15 cellular contexts compared by ENCODE assay signal in the genomic region with DNA sequence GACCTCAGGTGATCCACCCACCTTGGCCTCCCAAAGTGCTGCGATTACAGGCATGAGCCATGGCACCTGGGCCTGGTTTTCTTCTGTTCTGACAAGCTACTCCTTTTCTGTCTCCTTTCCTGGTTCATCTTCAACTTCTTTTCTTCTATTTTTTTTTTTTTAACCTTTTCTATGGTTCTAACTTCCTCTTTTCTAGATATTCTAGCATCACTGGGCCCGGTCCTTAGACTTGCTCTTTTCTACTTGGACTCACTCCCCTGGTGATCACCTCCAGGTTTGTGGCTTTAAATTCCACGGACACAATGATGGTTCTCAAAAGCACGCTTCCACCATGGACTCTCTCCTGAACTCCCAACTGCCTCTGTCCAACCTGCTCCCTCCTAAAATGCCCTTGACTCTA. TPM values are rescaled to one million over a fixed set of nuclear protein-coding genes. Genes with fewer than 3 reads are reported as not detected.
DNase-seq lines count a peak whose midpoint lies in the region; ATAC-seq and TF ChIP-seq lines count a peak whose summit lies in the region.
"Had no signal": no experiment of that assay in that cellular context is flagged by ENCODE, and none has a peak within 500 bp of the region (broad histone marks: within the 10 kb centered on the region; RNA-seq: fewer than 3 reads in every experiment).

No MANE protein-coding gene starts in this region.

- H3K4me3 Mint-ChIP-seq in activated naive CD4-positive, alpha-beta T cell treated with anti-CD3 and anti-CD28 coated beads, Interleukin-2, amount 10 ng/mL, durations not matched to agents 7 days and 5 days = peak overlapping the region; percentile 13
- H3K4me3 Mint-ChIP-seq in activated T-helper 1 cell treated with anti-CD3 and anti-CD28 coated beads, Interleukin-12 subunit alpha, Interleukin-12 subunit beta, Interleukin-2, Interleukin-4 antibody, amounts not matched to agents 30 ng/mL and 10 ng/mL and 1 ng/mL, durations not matched to agents 14 hours and 24 hours and 36 hours = peak overlapping the region; percentile 89

- H3K36me3 ChIP-seq in neutrophil = no peaks in the 10 kb centered on the region
- H3K36me3 ChIP-seq: right atrium auricular region had no signal

- ATAC-seq in HG02588 (IDR thresholded peaks at IDR 0.05; ENCODE audit: unreplicated experiment) = no peak
- ATAC-seq: foreskin keratinocyte had no signal

- H3K9me3 ChIP-seq in neutrophil = no peaks in the 10 kb centered on the region
- H3K9me3 ChIP-seq: right atrium auricular region had no signal

- H3K27me3 Mint-ChIP-seq in activated naive CD4-positive, alpha-beta T cell treated with anti-CD3 and anti-CD28 coated beads, Interleukin-2, amount 10 ng/mL, durations not matched to agents 7 days and 5 days = no peaks in the 10 kb centered on the region
- no peaks in the 10 kb centered on the region for H3K27me3 Mint-ChIP-seq in activated T-helper 1 cell treated with anti-CD3 and anti-CD28 coated beads, Interleukin-12 subunit alpha, Interleukin-12 subunit beta, Interleukin-2, Interleukin-4 antibody, amounts not matched to agents 30 ng/mL and 10 ng/mL and 1 ng/mL, durations not matched to agents 14 hours and 24 hours and 36 hours (ENCODE audit: insufficient read depth)

- no peak for DNase-seq in activated naive CD4-positive, alpha-beta T cell treated with anti-CD3 and anti-CD28 coated beads, Interleukin-2, amount 10 ng/mL, durations not matched to agents 7 days and 5 days
- no peak for DNase-seq in activated naive CD4-positive, alpha-beta T cell (lab: John Stamatoyannopoulos, UW)
- peak; percentile 16 to 55 for DNase-seq in Kasumi-1 (lab: John Stamatoyannopoulos, UW)
- no peak for DNase-seq in activated T-helper 1 cell treated with anti-CD3 and anti-CD28 coated beads, Interleukin-12 subunit alpha, Interleukin-12 subunit beta, Interleukin-2, Interleukin-4 antibody, amounts not matched to agents 30 ng/mL and 10 ng/mL and 1 ng/mL, durations not matched to agents 14 hours and 24 hours and 36 hours (ENCODE audit: low spot score)
- no peak for DNase-seq in activated effector memory CD4-positive, alpha-beta T cell treated with Interleukin-2 at 50 U/mL for 16 hours
- no peak for DNase-seq in anterior cingulate cortex (lab: John Stamatoyannopoulos, UW)
- DNase-seq: effector CD4-positive, alpha-beta T cell; foreskin keratinocyte; GF-D8; IMR-90; NCI-H2029 treated with DMSO at 0.1 percent for 48 hours had no signal

- H3K27me3 ChIP-seq in neutrophil = no peaks in the 10 kb centered on the region
- H3K27me3 ChIP-seq: foreskin keratinocyte, right atrium auricular region had no signal

- peaks cover 53 to 58% of the 10 kb centered on the region in 2 experiments for H3K4me1 ChIP-seq in neutrophil (ENCODE audit: control insufficient read depth in 1 of 2, insufficient read depth in 1 of 2, low read depth in 1 of 2, low read length in 1 of 2)

- no peaks in the 10 kb centered on the region for H3K9me3 Mint-ChIP-seq in activated naive CD4-positive, alpha-beta T cell treated with anti-CD3 and anti-CD28 coated beads, Interleukin-2, amount 10 ng/mL, durations not matched to agents 7 days and 5 days
- H3K9me3 Mint-ChIP-seq in activated T-helper 1 cell treated with anti-CD3 and anti-CD28 coated beads, Interleukin-12 subunit alpha, Interleukin-12 subunit beta, Interleukin-2, Interleukin-4 antibody, amounts not matched to agents 30 ng/mL and 10 ng/mL and 1 ng/mL, durations not matched to agents 14 hours and 24 hours and 36 hours = no peaks in the 10 kb centered on the region

- no peak overlapping the region for H3K27ac Mint-ChIP-seq in activated naive CD4-positive, alpha-beta T cell treated with anti-CD3 and anti-CD28 coated beads, Interleukin-2, amount 10 ng/mL, durations not matched to agents 7 days and 5 days
- H3K27ac Mint-ChIP-seq in activated T-helper 1 cell treated with anti-CD3 and anti-CD28 coated beads, Interleukin-12 subunit alpha, Interleukin-12 subunit beta, Interleukin-2, Interleukin-4 antibody, amounts not matched to agents 30 ng/mL and 10 ng/mL and 1 ng/mL, durations not matched to agents 14 hours and 24 hours and 36 hours = peak overlapping the region; percentile 81

- peaks cover 36% of the 10 kb centered on the region for H3K36me3 Mint-ChIP-seq in activated naive CD4-positive, alpha-beta T cell treated with anti-CD3 and anti-CD28 coated beads, Interleukin-2, amount 10 ng/mL, durations not matched to agents 7 days and 5 days
- peaks cover 34% of the 10 kb centered on the region for H3K36me3 Mint-ChIP-seq in activated T-helper 1 cell treated with anti-CD3 and anti-CD28 coated beads, Interleukin-12 subunit alpha, Interleukin-12 subunit beta, Interleukin-2, Interleukin-4 antibody, amounts not matched to agents 30 ng/mL and 10 ng/mL and 1 ng/mL, durations not matched to agents 14 hours and 24 hours and 36 hours (ENCODE audit: low read depth)

- no peak for TF ChIP-seq CTCF in neutrophil (IDR thresholded peaks at IDR 0.05)

- peaks cover 66% of the 10 kb centered on the region for H3K4me1 Mint-ChIP-seq in activated naive CD4-positive, alpha-beta T cell treated with anti-CD3 and anti-CD28 coated beads, Interleukin-2, amount 10 ng/mL, durations not matched to agents 7 days and 5 days
- H3K4me1 Mint-ChIP-seq in activated T-helper 1 cell treated with anti-CD3 and anti-CD28 coated beads, Interleukin-12 subunit alpha, Interleukin-12 subunit beta, Interleukin-2, Interleukin-4 antibody, amounts not matched to agents 30 ng/mL and 10 ng/mL and 1 ng/mL, durations not matched to agents 14 hours and 24 hours and 36 hours (ENCODE audit: low read depth) = peaks cover 62% of the 10 kb centered on the region

- peak overlapping the region; percentile 2 to 86 for H3K4me3 ChIP-seq in neutrophil (ENCODE audit: low read depth in 1 of 2, low read length in 1 of 2)
- H3K4me3 ChIP-seq: right atrium auricular region had no signal

- CTCF ChIA-PET in activated naive CD4-positive, alpha-beta T cell treated with anti-CD3 and anti-CD28 coated beads, Interleukin-2, amount 10 ng/mL, durations not matched to agents 7 days and 5 days (lab: Charles Lee) = interaction anchor here (0.9 kb wide), 1 partner anchor 42 kb away, joined by 3 read pairs; no protein-coding TSS in a partner anchor

- peak overlapping the region; percentile 96 for H3K27ac ChIP-seq in neutrophil
- H3K27ac ChIP-seq: right atrium auricular region had no signal

- intact Hi-C loops in activated T-helper 1 cell treated with anti-CD3 and anti-CD28 coated beads, Interleukin-12 subunit alpha, Interleukin-12 subunit beta, Interleukin-2, Interleukin-4 antibody, amounts not matched to agents 30 ng/mL and 10 ng/mL and 1 ng/mL, durations not matched to agents 14 hours and 24 hours and 36 hours (cut with micrococcal nuclease) = loop anchor here (5.0 kb wide), 1 partner anchor 187 kb away; a partner anchor contains a TSS

RNA-seq across cellular contexts. Expression of a gene that starts 2.0 kb away (rescaled TPM):
- total RNA-seq in activated T-helper 1 cell treated with anti-CD3 and anti-CD28 coated beads, Interleukin-12 subunit alpha, Interleukin-12 subunit beta, Interleukin-2, Interleukin-4 antibody, amounts not matched to agents 30 ng/mL and 10 ng/mL and 1 ng/mL, durations not matched to agents 14 hours and 24 hours and 36 hours = 40.5 and 41.9 TPM in 2 replicates

RNA-seq across cellular contexts. Expression of a gene that starts 33.7 kb away (rescaled TPM):
- not detected in 2 replicates for total RNA-seq in activated T-helper 1 cell treated with anti-CD3 and anti-CD28 coated beads, Interleukin-12 subunit alpha, Interleukin-12 subunit beta, Interleukin-2, Interleukin-4 antibody, amounts not matched to agents 30 ng/mL and 10 ng/mL and 1 ng/mL, durations not matched to agents 14 hours and 24 hours and 36 hours
- total RNA-seq: foreskin keratinocyte; IMR-90; right atrium auricular region; T-helper 2 cell treated with Interferon-gamma antibody and Interleukin-4, amounts not matched to agents 100 ng/mL and 5 ng/mL, for 36 hours had no signal

RNA-seq across cellular contexts. Expression of a gene that starts 41.5 kb away (rescaled TPM):
- 39.5 and 45.3 TPM in 2 replicates for total RNA-seq in activated T-helper 1 cell treated with anti-CD3 and anti-CD28 coated beads, Interleukin-12 subunit alpha, Interleukin-12 subunit beta, Interleukin-2, Interleukin-4 antibody, amounts not matched to agents 30 ng/mL and 10 ng/mL and 1 ng/mL, durations not matched to agents 14 hours and 24 hours and 36 hours

Comparison
In these comparisons a context has a peak if more than half of its experiments do, and no peak if none do; other contexts are left out.
1. DNase-seq: peak in Kasumi-1 (2 of 2); none in activated naive CD4-positive, alpha-beta T cell treated with anti-CD3 and anti-CD28 coated beads, Interleukin-2, amount 10 ng/mL, durations not matched to agents 7 days and 5 days (single experiment), activated naive CD4-positive, alpha-beta T cell (0 of 4), activated T-helper 1 cell treated with anti-CD3 and anti-CD28 coated beads, Interleukin-12 subunit alpha, Interleukin-12 subunit beta, Interleukin-2, Interleukin-4 antibody, amounts not matched to agents 30 ng/mL and 10 ng/mL and 1 ng/mL, durations not matched to agents 14 hours and 24 hours and 36 hours (single experiment), activated effector memory CD4-positive, alpha-beta T cell treated with Interleukin-2 at 50 U/mL for 16 hours (single experiment) and anterior cingulate cortex (0 of 58).